ENCODE assay signal across 28 cellular contexts in genomic region chr6:152904678-152905077, GRCh38.
DNase-seq lines count a peak whose midpoint lies in the region; ATAC-seq, FAIRE-seq and TF ChIP-seq lines count a peak whose summit lies in the region.
"Had no signal": no experiment of that assay in that cellular context is flagged by ENCODE, and none has a peak within 500 bp of the region (broad histone marks: within the 10 kb centered on the region; RNA-seq: fewer than 3 reads in every experiment).

No MANE protein-coding gene starts in this region.

- H3K18ac ChIP-seq in H1 (ENCODE audit: extremely low read depth, low read length): no peak overlapping the region

- no peak overlapping the region for H2BK20ac ChIP-seq in H1 (ENCODE audit: low read length)

- H3K4me3 ChIP-seq in GM23338 (no peak overlapping the region), H1 (ENCODE audit: extremely low read depth in 1 of 4, insufficient read depth in 2 of 4, low read depth in 3 of 4, low read length in 4 of 4) (no peak overlapping the region)
- no peak overlapping the region for H3K4me3 ChIP-seq in CD8-positive, alpha-beta T cell (ENCODE audit: low read depth, low read length)
- H3K4me3 ChIP-seq: BLaER1 had no signal

- H3K9me3 ChIP-seq in H1 (ENCODE audit: insufficient read depth in 2 of 2, low read depth in 1 of 2, low read length in 1 of 2): no peaks in the 10 kb centered on the region
- no peaks in the 10 kb centered on the region for H3K9me3 ChIP-seq in CD8-positive, alpha-beta T cell (ENCODE audit: low read length)
- H3K9me3 ChIP-seq: BE2C, BLaER1, Caco-2 had no signal

- H2AK5ac ChIP-seq in H1 (ENCODE audit: low read depth, low read length): no peak overlapping the region

- H3K4me2 ChIP-seq in GM23338 (no peak overlapping the region), H1 (ENCODE audit: insufficient read depth in 1 of 2, low read depth in 2 of 2, low read length in 2 of 2) (no peak overlapping the region)
- H3K4me2 ChIP-seq: BLaER1 had no signal

- H3K56ac ChIP-seq in H1 (replicated peaks; ENCODE audit: insufficient read length, low read depth, low read length): no peak overlapping the region

- H3K79me2 ChIP-seq in GM23338 (replicated peaks; ENCODE audit: insufficient read depth) (no peaks in the 10 kb centered on the region), H1 (ENCODE audit: control insufficient read depth in 1 of 2, insufficient read depth in 2 of 2, low read length in 2 of 2) (no peaks in the 10 kb centered on the region)

- H3F3A ChIP-seq in GM23338 (replicated peaks; ENCODE audit: low read depth): no peaks in the 10 kb centered on the region

- H2BK12ac ChIP-seq in H1 (ENCODE audit: low read depth, low read length): no peak overlapping the region

- H4K8ac ChIP-seq in H1 (ENCODE audit: extremely low read depth, insufficient read depth, low read length): no peak overlapping the region

- H3K4ac ChIP-seq in H1 (replicated peaks; ENCODE audit: insufficient read length, low read depth, low read length): no peak overlapping the region

- H4K5ac ChIP-seq in H1 (ENCODE audit: insufficient read length, low read depth, low read length): no peak overlapping the region

- peak; percentile 82 for FAIRE-seq in H1 (lab: Jason Lieb, UNC)
- FAIRE-seq: A204.1, D721Med, G401.6, GM12891, GM19239 had no signal

- H3K9ac ChIP-seq in H1 (replicated peaks in 1 of 4; ENCODE audit: extremely low read depth in 1 of 4, low read depth in 3 of 4, low read length in 3 of 4): no peak overlapping the region
- H3K9ac ChIP-seq: BLaER1 had no signal

- no peak overlapping the region for H4K91ac ChIP-seq in H1 (replicated peaks; ENCODE audit: insufficient read length, low read length)

- no peaks in the 10 kb centered on the region for H3K79me1 ChIP-seq in H1 (ENCODE audit: low read depth, low read length)

- no peak overlapping the region for H2BK120ac ChIP-seq in H1 (replicated peaks; ENCODE audit: low read depth, low read length)

- no peaks in the 10 kb centered on the region for H3K9me3 Mint-ChIP-seq in GM23338
- H3K9me3 Mint-ChIP-seq in CD8-positive, alpha-beta T cell: no peaks in the 10 kb centered on the region
- H3K9me3 Mint-ChIP-seq: CD4-positive, alpha-beta memory T cell; CD4-positive, CD25-positive, alpha-beta regulatory T cell had no signal

- H2AFZ ChIP-seq in GM23338 (no peak overlapping the region), H1 (ENCODE audit: low read length) (no peak overlapping the region)

- POLR2A ChIA-PET in H1 (lab: Charles Lee; ENCODE audit: partially characterized antibody): no interaction called here
- POLR2A ChIA-PET in CD8-positive, alpha-beta T cell (lab: Charles Lee): interaction anchor here (0.7 kb wide), 1 partner anchor 1605 kb away, joined by 3 read pairs; no protein-coding TSS in a partner anchor

- H3K23me2 ChIP-seq in H1 (ENCODE audit: low read depth, low read length): no peaks in the 10 kb centered on the region

- no peak overlapping the region for H3K23ac ChIP-seq in H1 (ENCODE audit: insufficient read length)

- intact Hi-C loops in CD8-positive, alpha-beta T cell (cut with DNase I, micrococcal nuclease): no loop called here
- intact Hi-C loops in cardiac septum (cut with DNase I): no loop called here

- no peak overlapping the region for H3K4me3 Mint-ChIP-seq in GM23338
- H3K4me3 Mint-ChIP-seq in CD8-positive, alpha-beta T cell: no peak overlapping the region
- H3K4me3 Mint-ChIP-seq: CD14-positive monocyte; CD4-positive, alpha-beta memory T cell; CD4-positive, CD25-positive, alpha-beta regulatory T cell had no signal

- H3K4me1 Mint-ChIP-seq in GM23338: peaks cover 37% of the 10 kb centered on the region
- H3K4me1 Mint-ChIP-seq in CD8-positive, alpha-beta T cell (ENCODE audit: low read depth): no peaks in the 10 kb centered on the region
- H3K4me1 Mint-ChIP-seq: CD14-positive monocyte; CD4-positive, alpha-beta memory T cell; CD4-positive, CD25-positive, alpha-beta regulatory T cell had no signal

- H3K27ac Mint-ChIP-seq in GM23338: no peak overlapping the region
- no peak overlapping the region for H3K27ac Mint-ChIP-seq in CD8-positive, alpha-beta T cell
- H3K27ac Mint-ChIP-seq: CD14-positive monocyte; CD4-positive, alpha-beta memory T cell; CD4-positive, CD25-positive, alpha-beta regulatory T cell had no signal

- H2BK5ac ChIP-seq in H1 (ENCODE audit: low read depth, low read length): no peak overlapping the region

- no peaks in the 10 kb centered on the region for H4K20me1 ChIP-seq in GM23338 (replicated peaks; ENCODE audit: insufficient read depth)
- no peaks in the 10 kb centered on the region for H4K20me1 ChIP-seq in H1 (replicated peaks in 1 of 2; ENCODE audit: control insufficient read depth in 1 of 2, insufficient read depth in 2 of 2, low read length in 2 of 2)
- H4K20me1 ChIP-seq: BLaER1 had no signal

- H3K4me1 ChIP-seq in GM23338 (ENCODE audit: insufficient read depth) (peaks cover 28% of the 10 kb centered on the region), H1 (replicated peaks in 1 of 4; ENCODE audit: control insufficient read depth in 3 of 4, insufficient read depth in 4 of 4, low read length in 3 of 4) (no peaks in the 10 kb centered on the region; a peak in 2 of 7 replicates)
- no peaks in the 10 kb centered on the region for H3K4me1 ChIP-seq in CD8-positive, alpha-beta T cell (ENCODE audit: insufficient read depth, low read length)
- H3K4me1 ChIP-seq: BLaER1, Caco-2 had no signal

- TF ChIP-seq EP300 in H1 (IDR thresholded peaks at IDR 0.05; ENCODE audit: borderline replicate concordance in 1 of 2, low read depth in 2 of 2, low read length in 2 of 2): no peak

- DNase-seq in GM23338 (ENCODE audit: low spot score) (peak; percentile 35), H1 (ENCODE audit: low read depth in 1 of 2, low spot score in 2 of 2) (no peak), iPS-NIHi11 (ENCODE audit: low spot score) (peak; percentile 17), NCI-H2107 (lab: John Stamatoyannopoulos, UW) (no peak), cardiac septum (ENCODE audit: low spot score) (no peak)
- no peak for DNase-seq in CD8-positive, alpha-beta T cell
- DNase-seq: 8988T; ACHN; BE2C; C1 segment of cervical spinal cord; Caco-2; Calu3; CD4-positive, alpha-beta memory T cell; CD4-positive, CD25-positive, alpha-beta regulatory T cell; DMS 273 treated with DMSO at 0.1 percent for 48 hours; DMS153; DMS53; DMS79; DND-41; EL; GF-D8 had no signal

- peaks cover 2% of the 10 kb centered on the region for H3K27me3 Mint-ChIP-seq in GM23338 (ENCODE audit: insufficient read depth, low read depth, poor library complexity)
- H3K27me3 Mint-ChIP-seq in CD8-positive, alpha-beta T cell (ENCODE audit: low read depth): peaks cover 8% of the 10 kb centered on the region

- H3K36me3 ChIP-seq in GM23338 (ENCODE audit: insufficient read depth): no peaks in the 10 kb centered on the region
- H3K36me3 ChIP-seq in H1 (ENCODE audit: control insufficient read depth in 2 of 4, insufficient read depth in 4 of 4, low read length in 3 of 4): no peaks in the 10 kb centered on the region
- no peaks in the 10 kb centered on the region for H3K36me3 ChIP-seq in CD8-positive, alpha-beta T cell (ENCODE audit: insufficient read depth, low read length)
- H3K36me3 ChIP-seq: BE2C, BLaER1 had no signal

- no peak overlapping the region for H2BK15ac ChIP-seq in H1 (ENCODE audit: low read length)

- no peaks in the 10 kb centered on the region for H3K36me3 Mint-ChIP-seq in GM23338 (ENCODE audit: low read depth)
- H3K36me3 Mint-ChIP-seq in CD8-positive, alpha-beta T cell: no peaks in the 10 kb centered on the region
- H3K36me3 Mint-ChIP-seq: CD14-positive monocyte; CD4-positive, alpha-beta memory T cell; CD4-positive, CD25-positive, alpha-beta regulatory T cell had no signal

- H3K27me3 ChIP-seq in GM23338 (ENCODE audit: insufficient read depth) (no peaks in the 10 kb centered on the region), H1 (replicated peaks in 1 of 4; ENCODE audit: control insufficient read depth in 3 of 4, extremely low read depth in 1 of 4, insufficient read depth in 3 of 4, low read length in 3 of 4) (peaks cover 4 to 24% (median 15%) of the 10 kb centered on the region in 4 experiments)
- no peaks in the 10 kb centered on the region for H3K27me3 ChIP-seq in CD8-positive, alpha-beta T cell (ENCODE audit: insufficient read depth, low read length)
- H3K27me3 ChIP-seq: BE2C, BLaER1 had no signal

- CTCF ChIA-PET in H1 (lab: Charles Lee; ENCODE audit: partially characterized antibody): interaction anchor here (0.9 to 4.3 kb wide), 5 partner anchors 12 to 157 kb away, joined by 3 to 19 read pairs (median 4); no protein-coding TSS in a partner anchor
- CTCF ChIA-PET in CD8-positive, alpha-beta T cell (lab: Charles Lee): no interaction called here

- no peak overlapping the region for H3K27ac ChIP-seq in GM23338 (ENCODE audit: low read depth)
- H3K27ac ChIP-seq in H1 (ENCODE audit: low read depth, low read length): no peak overlapping the region
- no peak overlapping the region for H3K27ac ChIP-seq in CD8-positive, alpha-beta T cell (ENCODE audit: low read depth, low read length)
- H3K27ac ChIP-seq: BLaER1 had no signal

- no peak overlapping the region for H3K14ac ChIP-seq in H1 (ENCODE audit: insufficient read length)

- H3K9me2 ChIP-seq in GM23338 (ENCODE audit: insufficient read depth): no peaks in the 10 kb centered on the region

- no peak for TF ChIP-seq POLR2A in H1 (IDR thresholded peaks at IDR 0.05; ENCODE audit: control extremely low read depth in 1 of 2, low read depth in 2 of 2, low read length in 2 of 2)

- peak; percentile 95 for ATAC-seq in GM23338
- ATAC-seq in CD8-positive, alpha-beta T cell: no peak

- no peak for TF ChIP-seq CTCF in GM23338 (conservative IDR thresholded peaks at IDR 0.05; ENCODE audit: low read depth in 2 of 2)
- no peak for TF ChIP-seq CTCF in H1 (IDR thresholded peaks at IDR 0.05; ENCODE audit: control extremely low read depth in 1 of 3, insufficient read depth in 1 of 3, low read depth in 1 of 3, low read length in 3 of 3)
- no peak for TF ChIP-seq CTCF in CD8-positive, alpha-beta T cell (IDR thresholded peaks at IDR 0.05)

- no peak for TF ChIP-seq RAD21 in H1 (IDR thresholded peaks at IDR 0.05 in 1 of 2, conservative IDR thresholded peaks at IDR 0.05 in 1 of 2; ENCODE audit: low read depth in 2 of 2, low read length in 2 of 2)

TF ChIP-seq in GM23338, 12 proteins besides CTCF, POLR2A, EP300 and RAD21 (continues in another document):
- no peak for TF ChIP-seq EZH2 (IDR thresholded peaks at IDR 0.05; ENCODE audit: low read depth, unreplicated experiment)

TF ChIP-seq in H1, 55 proteins besides CTCF, POLR2A, EP300 and RAD21:
- TF ChIP-seq POU5F1 (IDR thresholded peaks at IDR 0.05; ENCODE audit: low read depth, low read length): peak; percentile 63
- TF ChIP-seq RBBP5 (IDR thresholded peaks at IDR 0.05; ENCODE audit: borderline replicate concordance, low read depth, low read length): no peak
- TF ChIP-seq POLR2AphosphoS5 (IDR thresholded peaks at IDR 0.05; ENCODE audit: low read depth, low read length): peak; percentile 70
- TF ChIP-seq NRF1 (IDR thresholded peaks at IDR 0.05; ENCODE audit: low read depth, low read length): no peak

Comparison
In these comparisons a context has a peak if more than half of its experiments do, and no peak if none do; other contexts are left out.
1. DNase-seq: peak in GM23338 (single experiment) and iPS-NIHi11 (single experiment); none in H1 (0 of 2), CD8-positive, alpha-beta T cell (0 of 7), NCI-H2107 (single experiment) and cardiac septum (single experiment).